ENCODE assay signal across 22 cellular contexts in the genomic region with DNA sequence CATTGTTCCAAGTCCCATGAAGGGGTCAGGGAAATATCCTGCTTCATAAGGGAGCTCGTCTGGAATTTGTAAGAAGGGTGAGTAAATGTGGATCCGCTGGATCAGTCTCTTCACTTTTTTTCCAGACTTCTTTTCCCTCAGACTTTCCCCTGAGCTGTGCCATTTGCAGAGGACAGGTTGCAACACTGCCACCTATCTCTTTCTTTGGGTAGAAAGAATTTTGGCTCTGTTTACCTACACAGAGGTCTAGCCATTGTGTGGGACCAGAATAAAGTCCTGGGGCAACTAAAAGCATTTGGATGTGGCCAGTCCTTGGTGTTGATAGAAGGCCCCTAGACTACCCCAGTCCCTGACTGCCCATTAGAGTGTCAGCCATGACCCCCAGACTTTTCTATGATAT.
DNase-seq lines count a peak whose midpoint lies in the region; ATAC-seq and TF ChIP-seq lines count a peak whose summit lies in the region.
"Had no signal": no experiment of that assay in that cellular context is flagged by ENCODE, and none has a peak within 500 bp of the region (broad histone marks: within the 10 kb centered on the region; RNA-seq: fewer than 3 reads in every experiment).

No MANE protein-coding gene starts in this region.

- H3K27ac Mint-ChIP-seq in WTC11: no peak overlapping the region
- H3K27ac Mint-ChIP-seq: activated naive CD8-positive, alpha-beta T cell; activated T-helper 2 cell treated with anti-CD3 and anti-CD28 coated beads, Interferon-gamma antibody, Interleukin-2, Interleukin-4, amounts not matched to agents 10 μg/mL and 5 μg/mL and 100 μg/mL, durations not matched to agents 14 hours and 24 hours and 36 hours; CD8-positive, alpha-beta T cell; immature natural killer cell; mesothelial cell of epicardium; naive thymus-derived CD4-positive, alpha-beta T cell had no signal

- H3K4me3 Mint-ChIP-seq in WTC11: no peak overlapping the region
- H3K4me3 Mint-ChIP-seq: activated naive CD8-positive, alpha-beta T cell; CD8-positive, alpha-beta T cell; immature natural killer cell; mesothelial cell of epicardium; naive thymus-derived CD4-positive, alpha-beta T cell had no signal

- H3K27me3 Mint-ChIP-seq in WTC11 (ENCODE audit: low read depth): no peaks in the 10 kb centered on the region
- H3K27me3 Mint-ChIP-seq: activated naive CD8-positive, alpha-beta T cell; naive thymus-derived CD4-positive, alpha-beta T cell had no signal

- H3K4me1 Mint-ChIP-seq in WTC11: no peaks in the 10 kb centered on the region
- H3K4me1 Mint-ChIP-seq: immature natural killer cell; mesothelial cell of epicardium; naive thymus-derived CD4-positive, alpha-beta T cell had no signal

- TF ChIP-seq CTCF in GM12873 (IDR thresholded peaks at IDR 0.05; ENCODE audit: insufficient read depth, low read depth, low read length, missing control alignments): peak; percentile 12
- peak; percentile 26; the same call in 1 of the 2 replicates for TF ChIP-seq CTCF in WTC11 (IDR thresholded peaks at IDR 0.05)

- peaks cover 8% of the 10 kb centered on the region for H3K9me3 Mint-ChIP-seq in WTC11

- H3K36me3 Mint-ChIP-seq in WTC11: no peaks in the 10 kb centered on the region
- H3K36me3 Mint-ChIP-seq: activated naive CD8-positive, alpha-beta T cell; CD8-positive, alpha-beta T cell; immature natural killer cell; mesothelial cell of epicardium; naive thymus-derived CD4-positive, alpha-beta T cell had no signal

- CTCF ChIA-PET in WTC11 (lab: Charles Lee): interaction anchor here (0.9 to 1.2 kb wide), 4 partner anchors 9 to 64 kb away, joined by 3 to 4 read pairs (median 3); no protein-coding TSS in a partner anchor

- in situ Hi-C loops in KBM-7 (cut with MboI; ENCODE audit: low pct_unique_long_range_greater_than_20kb, low sequenced_read_pairs): no loop called here

- POLR2A ChIA-PET in WTC11 (lab: Charles Lee): no interaction called here

- DNase-seq in KBM-7: peak; percentile 7
- DNase-seq in WTC11 (ENCODE audit: low spot score): no peak
- peak; percentile 8 for DNase-seq in iPS-NIHi7 (ENCODE audit: extremely low spot score)
- DNase-seq in kidney tubule cell (ENCODE audit: low spot score): no peak
- DNase-seq in NCI-H82 (lab: John Stamatoyannopoulos, UW): no peak
- no peak for DNase-seq in NCI-H345 (lab: John Stamatoyannopoulos, UW)
- DNase-seq: CD8-positive, alpha-beta T cell; central memory CD4-positive, alpha-beta T cell; dermis blood vessel endothelial cell; glutamatergic neuron; immature natural killer cell; left ventricle myocardium inferior; MM.1S; naive thymus-derived CD4-positive, alpha-beta T cell; NCI-H2171 treated with DMSO at 0.1 percent for 48 hours; NCI-H526; upper lobe of left lung had no signal

- ATAC-seq in WTC11 (peak; percentile 94), HG02840 (IDR thresholded peaks at IDR 0.05; ENCODE audit: low FRiP score, unreplicated experiment) (no peak)
- ATAC-seq: CD8-positive, alpha-beta T cell; naive thymus-derived CD4-positive, alpha-beta T cell had no signal

TF ChIP-seq in WTC11, 78 proteins besides CTCF, POLR2A, EP300 and RAD21:
- TF ChIP-seq GABPB1 (CRISPR knock-in tag; IDR thresholded peaks at IDR 0.05): no peak
- TF ChIP-seq, protein P1, sequence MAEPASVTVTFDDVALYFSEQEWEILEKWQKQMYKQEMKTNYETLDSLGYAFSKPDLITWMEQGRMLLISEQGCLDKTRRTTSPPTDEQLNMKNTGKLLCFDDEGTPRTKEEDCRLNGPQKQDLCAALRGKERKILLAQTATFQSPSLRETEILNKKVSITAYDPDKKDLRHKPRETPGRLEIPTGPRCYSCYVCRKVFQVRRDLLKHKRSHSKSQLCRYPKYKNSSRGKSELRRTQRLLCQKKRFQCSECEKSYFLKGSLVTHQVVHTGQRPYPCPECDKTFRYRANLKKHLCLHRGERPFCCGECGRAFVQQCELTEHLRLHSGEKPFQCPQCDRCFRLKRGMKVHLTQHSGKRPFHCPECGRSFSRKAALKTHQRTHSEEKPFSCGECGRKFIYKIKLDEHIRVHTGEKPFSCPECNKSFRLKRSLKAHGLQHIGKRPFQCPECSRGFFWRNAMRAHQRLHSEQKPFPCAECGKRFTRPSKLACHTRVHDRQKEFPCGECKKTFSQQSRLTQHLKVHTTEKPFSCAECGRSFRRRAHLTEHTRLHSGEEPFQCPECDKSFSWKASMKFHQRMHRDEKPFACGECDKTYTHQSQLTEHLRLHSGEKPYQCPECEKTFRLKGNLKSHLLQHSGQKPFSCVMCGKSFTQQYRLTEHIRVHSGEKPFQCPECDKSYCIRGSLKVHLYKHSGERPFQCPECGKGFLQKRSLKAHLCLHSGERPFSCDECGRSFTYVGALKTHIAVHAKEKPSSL (CRISPR knock-in tag; conservative IDR thresholded peaks at IDR 0.05): no peak
- TF ChIP-seq, protein P2, sequence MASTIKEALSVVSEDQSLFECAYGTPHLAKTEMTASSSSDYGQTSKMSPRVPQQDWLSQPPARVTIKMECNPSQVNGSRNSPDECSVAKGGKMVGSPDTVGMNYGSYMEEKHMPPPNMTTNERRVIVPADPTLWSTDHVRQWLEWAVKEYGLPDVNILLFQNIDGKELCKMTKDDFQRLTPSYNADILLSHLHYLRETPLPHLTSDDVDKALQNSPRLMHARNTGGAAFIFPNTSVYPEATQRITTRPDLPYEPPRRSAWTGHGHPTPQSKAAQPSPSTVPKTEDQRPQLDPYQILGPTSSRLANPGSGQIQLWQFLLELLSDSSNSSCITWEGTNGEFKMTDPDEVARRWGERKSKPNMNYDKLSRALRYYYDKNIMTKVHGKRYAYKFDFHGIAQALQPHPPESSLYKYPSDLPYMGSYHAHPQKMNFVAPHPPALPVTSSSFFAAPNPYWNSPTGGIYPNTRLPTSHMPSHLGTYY (CRISPR knock-in tag; IDR thresholded peaks at IDR 0.05): no peak
- no peak for TF ChIP-seq GRHL2 (CRISPR knock-in tag; IDR thresholded peaks at IDR 0.05; ENCODE audit: insufficient replicate concordance, severe bottlenecking)
- TF ChIP-seq, protein P3, sequence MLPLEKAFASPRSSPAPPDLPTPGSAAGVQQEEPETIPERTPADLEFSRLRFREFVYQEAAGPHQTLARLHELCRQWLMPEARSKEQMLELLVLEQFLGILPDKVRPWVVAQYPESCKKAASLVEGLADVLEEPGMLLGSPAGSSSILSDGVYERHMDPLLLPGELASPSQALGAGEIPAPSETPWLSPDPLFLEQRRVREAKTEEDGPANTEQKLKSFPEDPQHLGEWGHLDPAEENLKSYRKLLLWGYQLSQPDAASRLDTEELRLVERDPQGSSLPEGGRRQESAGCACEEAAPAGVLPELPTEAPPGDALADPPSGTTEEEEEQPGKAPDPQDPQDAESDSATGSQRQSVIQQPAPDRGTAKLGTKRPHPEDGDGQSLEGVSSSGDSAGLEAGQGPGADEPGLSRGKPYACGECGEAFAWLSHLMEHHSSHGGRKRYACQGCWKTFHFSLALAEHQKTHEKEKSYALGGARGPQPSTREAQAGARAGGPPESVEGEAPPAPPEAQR (CRISPR knock-in tag; IDR thresholded peaks at IDR 0.05): no peak
- TF ChIP-seq, protein P4, sequence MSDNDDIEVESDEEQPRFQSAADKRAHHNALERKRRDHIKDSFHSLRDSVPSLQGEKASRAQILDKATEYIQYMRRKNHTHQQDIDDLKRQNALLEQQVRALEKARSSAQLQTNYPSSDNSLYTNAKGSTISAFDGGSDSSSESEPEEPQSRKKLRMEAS (CRISPR knock-in tag; IDR thresholded peaks at IDR 0.05): no peak
- TF ChIP-seq RELA (CRISPR knock-in tag; IDR thresholded peaks at IDR 0.05; ENCODE audit: borderline replicate concordance): no peak
- no peak for TF ChIP-seq FOXJ3 (CRISPR knock-in tag; IDR thresholded peaks at IDR 0.05; ENCODE audit: borderline replicate concordance)

Comparison
In these comparisons a context has a peak if more than half of its experiments do, and no peak if none do; other contexts are left out.
1. DNase-seq: peak in KBM-7 (single experiment) and iPS-NIHi7 (single experiment); none in WTC11 (single experiment), kidney tubule cell (single experiment), NCI-H82 (single experiment) and NCI-H345 (single experiment).